ENCODE assay signal across 22 cellular contexts in the genomic region with DNA sequence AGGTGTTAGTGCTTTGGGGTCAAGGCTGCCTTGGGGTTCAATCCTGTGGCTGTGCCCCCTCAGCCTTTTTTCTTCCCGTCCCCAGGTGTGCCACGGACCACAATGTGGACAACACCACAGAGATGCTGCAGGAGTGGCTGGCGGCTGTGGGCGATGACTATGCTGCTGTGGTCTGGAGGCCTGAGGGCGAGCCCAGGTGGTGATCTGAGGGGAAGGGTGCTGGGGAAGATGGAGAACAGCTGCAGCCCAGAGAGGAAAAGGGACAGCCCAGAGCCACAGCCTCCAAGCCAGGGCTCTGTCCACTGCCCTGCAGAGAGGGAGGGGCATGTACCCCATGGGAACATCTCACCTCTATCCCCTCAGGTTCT. TPM values are rescaled to one million over a fixed set of nuclear protein-coding genes. Genes with fewer than 3 reads are reported as not detected.
A peak's percentile ranks its signal among the peaks of the same experiment; 100 is the strongest.
DNase-seq lines count a peak whose midpoint lies in the region; ATAC-seq and TF ChIP-seq lines count a peak whose summit lies in the region.
"Had no signal": no experiment of that assay in that cellular context is flagged by ENCODE, and none has a peak within 500 bp of the region (broad histone marks: within the 10 kb centered on the region; RNA-seq: fewer than 3 reads in every experiment).

No MANE protein-coding gene starts in this region.

- CTCF ChIA-PET in HCT116 (lab: Charles Lee) = no interaction called here
- CTCF ChIA-PET in activated CD8-positive, alpha-beta T cell treated with anti-CD3 and anti-CD28 coated beads for 36 hours (lab: Charles Lee) = interaction anchor here (1.0 kb wide), 1 partner anchor 127 kb away, joined by 4 read pairs; no protein-coding TSS in a partner anchor

- RAD21 ChIA-PET in HCT116 (lab: Charles Lee; ENCODE audit: low non-redundant PET in 1 of 2, low total read pairs in 2 of 2, uncharacterized antibody in 2 of 2, unreplicated experiment in 2 of 2) = no interaction called here

- no peaks in the 10 kb centered on the region for H3K27me3 ChIP-seq in HCT116 (ENCODE audit: insufficient read depth, low read length)
- H3K27me3 ChIP-seq: right atrium auricular region had no signal

- H4K20me1 ChIP-seq in HCT116 (ENCODE audit: insufficient read depth) = no peaks in the 10 kb centered on the region

- H3K9me3 Mint-ChIP-seq in activated CD8-positive, alpha-beta T cell treated with anti-CD3 and anti-CD28 coated beads for 36 hours = no peaks in the 10 kb centered on the region
- H3K9me3 Mint-ChIP-seq in memory B cell = no peaks in the 10 kb centered on the region
- H3K9me3 Mint-ChIP-seq: activated naive CD4-positive, alpha-beta T cell treated with anti-CD3 and anti-CD28 coated beads for 36 hours; dendritic cell treated with granulocyte-macrophage colony-stimulating factor and Interleukin-4, amounts not matched to agents 40 ng/mL and 50 ng/mL, for 4 days had no signal

- no peak overlapping the region for H3K27ac Mint-ChIP-seq in activated CD8-positive, alpha-beta T cell treated with anti-CD3 and anti-CD28 coated beads for 36 hours
- no peak overlapping the region for H3K27ac Mint-ChIP-seq in memory B cell
- H3K27ac Mint-ChIP-seq: activated naive CD4-positive, alpha-beta T cell treated with anti-CD3 and anti-CD28 coated beads for 36 hours; dendritic cell treated with granulocyte-macrophage colony-stimulating factor and Interleukin-4, amounts not matched to agents 40 ng/mL and 50 ng/mL, for 4 days had no signal

- no peak for TF ChIP-seq CTCF in HCT116 (IDR thresholded peaks at IDR 0.05 in 2 of 3, conservative IDR thresholded peaks at IDR 0.05 in 1 of 3; ENCODE audit: borderline replicate concordance in 1 of 3, insufficient read depth in 1 of 3, low read depth in 2 of 3, low read length in 2 of 3)
- TF ChIP-seq CTCF in activated CD8-positive, alpha-beta T cell treated with anti-CD3 and anti-CD28 coated beads for 36 hours (IDR thresholded peaks at IDR 0.05) = no peak

- peaks cover 27 to 45% of the 10 kb centered on the region in 2 experiments for H3K4me1 ChIP-seq in HCT116 (ENCODE audit: control insufficient read depth in 1 of 2, insufficient read depth in 2 of 2, low read length in 2 of 2)

- H3K4me3 ChIP-seq in HCT116 (replicated peaks in 1 of 2; ENCODE audit: low read depth in 1 of 2, low read length in 2 of 2) = 0 out of 4 replicates have a peak overlapping the region, but pooled peaks of 1 of the 2 experiments have one; percentile 18
- H3K4me3 ChIP-seq: cardiac muscle cell, PC-9, right atrium auricular region had no signal

- no TSS peak for BruUV-seq in HCT116 (replicated peaks; lab: Mats Ljungman, UMichigan)

- TF ChIP-seq RAD21 in HCT116 (IDR thresholded peaks at IDR 0.05; ENCODE audit: low read depth) = no peak

- no peak overlapping the region for H3K4me3 Mint-ChIP-seq in activated CD8-positive, alpha-beta T cell treated with anti-CD3 and anti-CD28 coated beads for 36 hours
- peak overlapping the region; percentile 44 for H3K4me3 Mint-ChIP-seq in memory B cell
- H3K4me3 Mint-ChIP-seq: activated naive CD4-positive, alpha-beta T cell treated with anti-CD3 and anti-CD28 coated beads for 36 hours; dendritic cell treated with granulocyte-macrophage colony-stimulating factor and Interleukin-4, amounts not matched to agents 40 ng/mL and 50 ng/mL, for 4 days had no signal

- DNase-seq in HCT116 (ENCODE audit: low read depth, low spot score) (no peak), memory B cell (ENCODE audit: low spot score in 2 of 2) (no peak), substantia nigra (lab: John Stamatoyannopoulos, UW) (no peak), NCI-H1436 (lab: John Stamatoyannopoulos, UW) (no peak), DMS114 treated with DMSO at 0.1 percent for 48 hours (lab: John Stamatoyannopoulos, UW; ENCODE audit: unreplicated experiment) (no peak), C1 segment of cervical spinal cord (lab: John Stamatoyannopoulos, UW) (no peak)
- peak; percentile 13 for DNase-seq in activated CD8-positive, alpha-beta T cell treated with anti-CD3 and anti-CD28 coated beads for 36 hours
- DNase-seq: activated CD4-positive, alpha-beta T cell treated with anti-CD3 and anti-CD28 coated beads for 1 hour; activated naive CD4-positive, alpha-beta T cell treated with anti-CD3 and anti-CD28 coated beads for 36 hours; activated T-cell treated with anti-CD3 and anti-CD28 coated beads, Interleukin-2, amount 50 U/mL, for 48 hours; amygdala; GDM1; KG1; NCI-H510A treated with DMSO at 0.1 percent for 48 hours; NK-92 treated with Interleukin-12 subunit alpha and Interleukin-12 subunit beta, amount 100 ng/mL, for 24 hours; SIG-M5; stimulated activated CD4-positive, alpha-beta T cell treated with anti-CD3 and anti-CD28 coated beads, Interleukin-4, amount 100 ng/mL, for 24 hours; stimulated activated naive CD8-positive, alpha-beta T cell treated with anti-CD3 and anti-CD28 coated beads, Interleukin-15, Interleukin-2, amounts not matched to agents 100 U/mL and 50 U/mL, for 24 hours had no signal

- no peaks in the 10 kb centered on the region for H3K9me2 ChIP-seq in HCT116 (ENCODE audit: insufficient read depth)

- intact Hi-C loops in HCT116 (cut with micrococcal nuclease) = no loop called here
- intact Hi-C loops in activated CD8-positive, alpha-beta T cell treated with anti-CD3 and anti-CD28 coated beads for 36 hours (cut with micrococcal nuclease) = no loop called here

- H3K36me3 ChIP-seq in HCT116 (ENCODE audit: control insufficient read depth in 1 of 2, insufficient read depth in 2 of 2, low read length in 2 of 2) = no peaks in the 10 kb centered on the region
- H3K36me3 ChIP-seq: cardiac muscle cell, right atrium auricular region had no signal

- H3K4me1 Mint-ChIP-seq in activated CD8-positive, alpha-beta T cell treated with anti-CD3 and anti-CD28 coated beads for 36 hours (ENCODE audit: low read depth) = peaks cover 6% of the 10 kb centered on the region
- peaks cover 3% of the 10 kb centered on the region for H3K4me1 Mint-ChIP-seq in memory B cell

- H3K27ac ChIP-seq in HCT116 (ENCODE audit: low read depth, low read length) (peak overlapping the region; percentile 21; the same call in 1 of the 2 replicates), substantia nigra (ENCODE audit: low read depth, low read length, poor library complexity, severe bottlenecking) (peak overlapping the region; percentile 35)
- H3K27ac ChIP-seq: cardiac muscle cell, PC-9, right atrium auricular region had no signal

- peak overlapping the region; percentile 30; the same call in 1 of the 2 replicates for H3K9ac ChIP-seq in HCT116 (ENCODE audit: low read length)

- no peaks in the 10 kb centered on the region for H3K36me3 Mint-ChIP-seq in activated CD8-positive, alpha-beta T cell treated with anti-CD3 and anti-CD28 coated beads for 36 hours (ENCODE audit: low read depth)
- no peaks in the 10 kb centered on the region for H3K36me3 Mint-ChIP-seq in memory B cell

- peaks cover 9% of the 10 kb centered on the region for H3K27me3 Mint-ChIP-seq in activated CD8-positive, alpha-beta T cell treated with anti-CD3 and anti-CD28 coated beads for 36 hours
- no peaks in the 10 kb centered on the region for H3K27me3 Mint-ChIP-seq in memory B cell

- POLR2A ChIA-PET in HCT116 (lab: Charles Lee) = no interaction called here
- POLR2A ChIA-PET in activated CD8-positive, alpha-beta T cell treated with anti-CD3 and anti-CD28 coated beads for 36 hours (lab: Charles Lee) = interaction anchor here (0.7 to 1.8 kb wide), 2 partner anchors 11 to 12 kb away, joined by 3 to 4 read pairs; no protein-coding TSS in a partner anchor

- ATAC-seq in HCT116 (no peak), memory B cell (ENCODE audit: low read depth) (no peak)
- ATAC-seq in activated CD8-positive, alpha-beta T cell treated with anti-CD3 and anti-CD28 coated beads for 36 hours = no peak
- ATAC-seq: stimulated activated naive CD8-positive, alpha-beta T cell treated with anti-CD3 and anti-CD28 coated beads, Interleukin-15, Interleukin-2, amounts not matched to agents 100 U/mL and 50 U/mL, for 24 hours had no signal

- H3K9me3 ChIP-seq in HCT116 (ENCODE audit: control insufficient read depth in 1 of 2, insufficient read depth in 1 of 2, low read depth in 1 of 2, low read length in 2 of 2) = no peaks in the 10 kb centered on the region
- H3K9me3 ChIP-seq: right atrium auricular region had no signal

- H3K79me2 ChIP-seq in HCT116 (ENCODE audit: insufficient read depth, low read length) = no peaks in the 10 kb centered on the region

- peak overlapping the region; percentile 94 for H3K4me2 ChIP-seq in HCT116 (ENCODE audit: low read length)
- H3K4me2 ChIP-seq: PC-9 had no signal

- H2AFZ ChIP-seq in HCT116 (ENCODE audit: low read depth, low read length, poor library complexity, severe bottlenecking) = no peak overlapping the region
- H2AFZ ChIP-seq: PC-9 had no signal

- no peak for TF ChIP-seq POLR2A in HCT116 (IDR thresholded peaks at IDR 0.05; ENCODE audit: borderline replicate concordance, extremely low read depth, insufficient read depth, insufficient read length)

TF ChIP-seq in HCT116, 20 proteins besides CTCF, POLR2A, EP300 and RAD21:
- no peak for TF ChIP-seq EZH2 (IDR thresholded peaks at IDR 0.05)
- no peak for TF ChIP-seq SP1 (IDR thresholded peaks at IDR 0.05; ENCODE audit: low read depth)
TF ChIP-seq in HCT116: peak in this region for 0.

RNA-seq across cellular contexts. Expression of a gene that starts 2.1 kb away (rescaled TPM):
- 27.0 TPM for total RNA-seq in HCT116 (2021; ENCODE audit: unreplicated experiment)
- polyA plus RNA-seq in HCT116 (2012) = 27.1 and 31.1 TPM in 2 replicates
- total RNA-seq in activated CD8-positive, alpha-beta T cell treated with anti-CD3 and anti-CD28 coated beads for 36 hours = 1 to 10 TPM; 3.3 to 3.5 TPM

RNA-seq across cellular contexts. Expression of a gene that starts 33.0 kb away (rescaled TPM):
- 46.8 TPM for total RNA-seq in HCT116 (2021; ENCODE audit: unreplicated experiment)
- polyA plus RNA-seq in HCT116 (2012) = 57.6 and 58.8 TPM in 2 replicates
- 10 to 100 TPM; 79.3 to 83.6 TPM for total RNA-seq in activated CD8-positive, alpha-beta T cell treated with anti-CD3 and anti-CD28 coated beads for 36 hours

RNA-seq across cellular contexts. Expression of a gene that starts 51.6 kb away (rescaled TPM):
- 51.6 TPM for total RNA-seq in HCT116 (2021; ENCODE audit: unreplicated experiment)
- 35.1 and 43.9 TPM in 2 replicates for polyA plus RNA-seq in HCT116 (2012)
- 10 to 100 TPM; 56.3 to 60.2 TPM for total RNA-seq in activated CD8-positive, alpha-beta T cell treated with anti-CD3 and anti-CD28 coated beads for 36 hours
